In genomic region chr1:89378001-89378400, GRCh38 we compare ENCODE assay signal across 2 cellular contexts.
TF ChIP-seq lines count a peak whose summit lies in the region.

No MANE protein-coding gene starts in this region.

TF ChIP-seq in GM23338, 12 proteins besides CTCF, POLR2A, EP300 and RAD21:
- no peak for TF ChIP-seq ZNF331 (CRISPR knock-in tag; IDR thresholded peaks at IDR 0.05; ENCODE audit: low read depth)
- TF ChIP-seq STAT1 (IDR thresholded peaks at IDR 0.05; ENCODE audit: unreplicated experiment) = no peak
- no peak for TF ChIP-seq EZH2phosphoT487 (IDR thresholded peaks at IDR 0.05; ENCODE audit: unreplicated experiment)
- TF ChIP-seq ETS1 (IDR thresholded peaks at IDR 0.05) = no peak
- no peak for TF ChIP-seq CREB1 (CRISPR knock-in tag; IDR thresholded peaks at IDR 0.05; ENCODE audit: low read depth)
- TF ChIP-seq EZH2 (IDR thresholded peaks at IDR 0.05; ENCODE audit: low read depth, unreplicated experiment) = no peak
- no peak for TF ChIP-seq POLR2AphosphoS5 (IDR thresholded peaks at IDR 0.05; ENCODE audit: low read depth)
- no peak for TF ChIP-seq ZNF462 (CRISPR knock-in tag; IDR thresholded peaks at IDR 0.05)
- no peak for TF ChIP-seq NANOG (IDR thresholded peaks at IDR 0.05; ENCODE audit: borderline replicate concordance)
- TF ChIP-seq REST (IDR thresholded peaks at IDR 0.05; ENCODE audit: unreplicated experiment) = no peak
- TF ChIP-seq ZNF114 (CRISPR knock-in tag; IDR thresholded peaks at IDR 0.05) = no peak
- TF ChIP-seq JUNB (IDR thresholded peaks at IDR 0.05; ENCODE audit: unreplicated experiment) = no peak

TF ChIP-seq in H1, 55 proteins besides CTCF, POLR2A, EP300 and RAD21:
- no peak for TF ChIP-seq CHD7 (IDR thresholded peaks at IDR 0.05; ENCODE audit: insufficient replicate concordance, low read length)
- no peak for TF ChIP-seq MAFK (IDR thresholded peaks at IDR 0.05; ENCODE audit: low read depth, low read length)
- TF ChIP-seq SRF (IDR thresholded peaks at IDR 0.05; ENCODE audit: low read depth, low read length) = no peak
- no peak for TF ChIP-seq KDM4A (IDR thresholded peaks at IDR 0.05; ENCODE audit: low read depth, low read length, severe bottlenecking)
- no peak for TF ChIP-seq RXRA (IDR thresholded peaks at IDR 0.05; ENCODE audit: insufficient read depth, low read depth, low read length)
- TF ChIP-seq GABPA (IDR thresholded peaks at IDR 0.05; ENCODE audit: borderline replicate concordance, insufficient read depth, low read length) = no peak
- no peak for TF ChIP-seq SP4 (IDR thresholded peaks at IDR 0.05; ENCODE audit: low read length)
- TF ChIP-seq GTF2F1 (IDR thresholded peaks at IDR 0.05; ENCODE audit: borderline replicate concordance, low read depth, low read length) = no peak
- TF ChIP-seq CEBPB (IDR thresholded peaks at IDR 0.05; ENCODE audit: low read depth, low read length) = no peak
- TF ChIP-seq PHF8 (conservative IDR thresholded peaks at IDR 0.05; ENCODE audit: low read depth, low read length) = no peak
- TF ChIP-seq ATF3 (IDR thresholded peaks at IDR 0.05; ENCODE audit: insufficient read depth, low read depth, low read length) = no peak
- no peak for TF ChIP-seq CBX8 (IDR thresholded peaks at IDR 0.05; ENCODE audit: borderline replicate concordance, low read depth, low read length)
- TF ChIP-seq BRCA1 (IDR thresholded peaks at IDR 0.05; ENCODE audit: low read depth, low read length) = no peak
